ENCODE assay signal across 11 cellular contexts in the genomic region with DNA sequence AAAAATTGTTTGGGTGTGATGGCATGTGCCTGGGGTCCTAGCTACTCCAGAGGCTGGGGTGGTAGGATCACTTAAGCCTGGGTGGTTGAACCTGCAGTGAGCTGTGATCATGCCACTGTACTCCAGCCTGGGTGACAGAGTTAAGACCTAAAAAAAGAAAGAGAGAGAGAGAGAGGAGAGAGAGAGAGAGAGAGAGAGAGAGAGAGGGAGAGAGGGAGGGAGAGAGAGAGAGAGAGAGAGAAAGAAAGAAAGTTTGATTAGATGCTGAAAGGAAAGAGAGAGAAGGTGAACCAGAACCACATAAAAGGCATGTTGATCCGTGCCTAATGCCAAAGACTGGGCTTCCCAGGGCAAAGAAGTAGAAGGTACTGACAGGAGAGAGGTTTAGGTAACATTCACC. TPM values are rescaled to one million over a fixed set of nuclear protein-coding genes. Genes with fewer than 3 reads are reported as not detected.
"Had no signal": no experiment of that assay in that cellular context is flagged by ENCODE, and none has a peak within 500 bp of the region (broad histone marks: within the 10 kb centered on the region; RNA-seq: fewer than 3 reads in every experiment).

No MANE protein-coding gene starts in this region.

- H3K27ac ChIP-seq: GM23248 had no signal

- FAIRE-seq: H1, H54 had no signal

- DNase-seq: GM23248, GOT3, H7, H9, HCEC 1CT, HFFc6 had no signal

- H3K9ac ChIP-seq: GM23248 had no signal

- H3K4me3 ChIP-seq: GM23248, GM23338, HAP-1 had no signal

- H2AFZ ChIP-seq: GM23248, GM23338 had no signal

- H3K4me2 ChIP-seq: GM23338 had no signal

- H3K36me3 ChIP-seq: HAP-1 had no signal

- H3K9me3 ChIP-seq: HAP-1 had no signal

- ATAC-seq: GM23338, HCT116 had no signal

RNA-seq across cellular contexts. Expression of a gene that starts 11.1 kb away (rescaled TPM):
- total RNA-seq: H7 had no signal
